In genomic region chr17:19762515-19762961, GRCh38 we compare ENCODE assay signal across 8 cellular contexts. TPM values are rescaled to one million over a fixed set of nuclear protein-coding genes. Genes with fewer than 3 reads are reported as not detected.
A peak's percentile ranks its signal among the peaks of the same experiment; 100 is the strongest.
DNase-seq lines count a peak whose midpoint lies in the region; ATAC-seq, FAIRE-seq and TF ChIP-seq lines count a peak whose summit lies in the region.

No MANE protein-coding gene starts in this region.

- H3K9me3 Mint-ChIP-seq in naive thymus-derived CD8-positive, alpha-beta T cell: no peaks in the 10 kb centered on the region

- DNase-seq in A172 (ENCODE audit: low spot score): peak; percentile 59
- DNase-seq in GM12892 (ENCODE audit: insufficient read length): peak; percentile 74
- DNase-seq in NOMO-1 (lab: John Stamatoyannopoulos, UW; ENCODE audit: unreplicated experiment in 2 of 2): peak; percentile 54 to 66
- peak; percentile 75 for DNase-seq in activated CD8-positive, alpha-beta memory T cell treated with anti-CD3 and anti-CD28 coated beads, Interleukin-2, amount 50 U/mL, for 48 hours
- DNase-seq in erythroblast (lab: John Stamatoyannopoulos, UW): peak; percentile 28 to 48
- peak in 9 of 10 donors; percentile 43 to 85 (median 59) for DNase-seq in naive thymus-derived CD8-positive, alpha-beta T cell
- peak; percentile 40 to 68 (median 48) for DNase-seq in stimulated activated naive CD4-positive, alpha-beta T cell (lab: John Stamatoyannopoulos, UW)

- H3K4me3 Mint-ChIP-seq in naive thymus-derived CD8-positive, alpha-beta T cell: no peak overlapping the region

- peak; percentile 68 to 85 for ATAC-seq in naive thymus-derived CD8-positive, alpha-beta T cell
- ATAC-seq in GM21576 (IDR thresholded peaks at IDR 0.05; ENCODE audit: unreplicated experiment): no peak

- POLR2A ChIA-PET in naive thymus-derived CD8-positive, alpha-beta T cell (lab: Charles Lee): interaction anchor here (0.7 to 2.3 kb wide), 6 partner anchors 10 to 249 kb away, joined by 3 to 16 read pairs (median 4); partner anchors contain the start of gene ALDH3A2

- no peaks in the 10 kb centered on the region for H3K36me3 Mint-ChIP-seq in naive thymus-derived CD8-positive, alpha-beta T cell

- TF ChIP-seq POLR2A in GM12892 (IDR thresholded peaks at IDR 0.05; ENCODE audit: low read depth, low read length) (no peak), erythroblast (IDR thresholded peaks at IDR 0.05; ENCODE audit: low read length) (no peak)

- H3K4me1 Mint-ChIP-seq in naive thymus-derived CD8-positive, alpha-beta T cell: peaks cover 3 to 19% (median 12%) of the 10 kb centered on the region in 4 donors

- peaks cover 3 to 11% (median 8%) of the 10 kb centered on the region in 5 donors for H3K27me3 Mint-ChIP-seq in naive thymus-derived CD8-positive, alpha-beta T cell

- no peak overlapping the region for H3K27ac Mint-ChIP-seq in naive thymus-derived CD8-positive, alpha-beta T cell

- peak; percentile 70 for FAIRE-seq in GM12892 (lab: Jason Lieb, UNC)

RNA-seq across cellular contexts. Expression of gene ALDH3A1, which starts 14.4 kb away (rescaled TPM):
- total RNA-seq in A172 (2014; rRNA removed; shearing (Covaris generic)): 0.16 TPM in 1 of 2 replicates, not detected in the other
- not detected for polyA plus RNA-seq in GM12892 (2012; ENCODE audit: missing spikeins)
- total RNA-seq in naive thymus-derived CD8-positive, alpha-beta T cell: not detected
- polyA plus RNA-seq in naive thymus-derived CD8-positive, alpha-beta T cell: under 1 TPM in 1 of 3 donors, not detected in 2; 0.11 TPM

RNA-seq across cellular contexts. Expression of gene SLC47A2, which starts 46.2 kb away (rescaled TPM):
- total RNA-seq in A172 (2014; rRNA removed; shearing (Covaris generic)): 1.9 and 3.1 TPM in 2 replicates
- not detected for polyA plus RNA-seq in GM12892 (2012; ENCODE audit: missing spikeins)
- not detected for total RNA-seq in naive thymus-derived CD8-positive, alpha-beta T cell
- polyA plus RNA-seq in naive thymus-derived CD8-positive, alpha-beta T cell: not detected
